In the genomic region with DNA sequence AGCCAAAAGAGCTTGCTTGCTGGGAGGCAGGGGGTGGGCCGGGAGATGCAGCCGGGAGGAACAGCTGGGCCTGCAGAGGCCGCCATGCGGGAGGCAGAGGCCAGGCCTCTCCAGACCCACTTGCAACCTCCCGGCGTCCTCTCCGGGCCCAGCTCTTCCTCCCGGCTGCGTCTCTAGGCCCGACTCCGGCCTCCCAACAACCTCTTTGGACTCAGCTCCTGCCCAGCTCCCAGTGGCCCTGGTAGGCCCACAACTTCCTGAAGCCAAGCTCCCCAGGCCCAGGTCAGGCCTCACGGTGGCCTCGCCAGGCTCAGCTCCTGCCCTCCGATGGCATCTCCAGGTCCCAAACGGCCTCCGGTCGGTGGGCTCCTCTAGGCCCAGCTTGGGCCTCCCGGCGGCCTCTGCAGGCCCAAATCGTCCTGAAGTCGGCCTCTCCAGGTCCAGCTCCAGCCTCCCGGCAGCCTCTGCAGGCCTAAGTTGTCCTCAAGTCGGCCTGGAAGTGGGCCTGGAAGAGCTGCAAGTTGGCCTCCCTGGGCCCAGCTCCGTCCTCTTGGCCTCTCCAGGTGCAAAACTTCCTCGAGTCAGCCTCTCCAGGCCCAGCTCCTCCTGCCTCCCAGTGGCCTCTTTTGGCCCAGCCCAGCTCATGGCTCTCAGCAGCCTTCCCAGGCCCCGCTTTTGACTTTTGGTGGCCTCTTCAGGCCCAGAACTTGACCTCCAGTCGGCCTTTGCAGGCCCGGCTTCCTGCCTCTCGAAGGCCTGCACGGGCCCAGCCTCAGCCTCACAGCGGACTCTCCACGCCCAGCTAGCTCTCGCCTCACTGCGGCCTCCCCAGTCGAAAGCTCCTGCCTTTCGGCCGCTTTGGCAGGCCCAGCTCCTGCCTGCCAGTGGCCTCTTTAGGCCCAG, we compare ENCODE assay signal across 6 cellular contexts. TPM values are rescaled to one million over a fixed set of nuclear protein-coding genes. Genes with fewer than 3 reads are reported as not detected.
"Had no signal": no experiment of that assay in that cellular context is flagged by ENCODE, and none has a peak within 500 bp of the region (broad histone marks: within the 10 kb centered on the region; RNA-seq: fewer than 3 reads in every experiment).

No MANE protein-coding gene starts in this region.

RNA-seq across cellular contexts. Expression of a gene that starts 58.4 kb away (rescaled TPM):
- total RNA-seq: GM23248, H7, HepG2, HFFc6, HT1080 had no signal
- polyA plus RNA-seq: GM23248, IgD-negative memory B cell had no signal
